In genomic region chr22:30694171-30694637, GRCh38 we compare ENCODE assay signal across 1 cellular context.
TF ChIP-seq lines count a peak whose summit lies in the region.

No MANE protein-coding gene starts in this region.

TF ChIP-seq in IMR-90, 13 proteins besides CTCF, POLR2A, EP300 and RAD21 (continued from another document):
- TF ChIP-seq BHLHE40 (IDR thresholded peaks at IDR 0.05; ENCODE audit: low read depth, low read length) (no peak), USF2 (IDR thresholded peaks at IDR 0.05; ENCODE audit: low read depth, low read length) (no peak), SMC3 (IDR thresholded peaks at IDR 0.05; ENCODE audit: low read depth, low read length) (no peak), NFE2L2 (IDR thresholded peaks at IDR 0.05; ENCODE audit: low read depth, low read length) (no peak), MAFK (IDR thresholded peaks at IDR 0.05; ENCODE audit: low read depth, low read length) (no peak), MAZ (IDR thresholded peaks at IDR 0.05; ENCODE audit: borderline replicate concordance, low read depth, low read length) (no peak), MXI1 (IDR thresholded peaks at IDR 0.05; ENCODE audit: borderline replicate concordance, low read depth, low read length) (no peak), RFX5 (IDR thresholded peaks at IDR 0.05; ENCODE audit: low read depth, low read length) (no peak), CHD1 (IDR thresholded peaks at IDR 0.05; ENCODE audit: low read depth, low read length) (no peak), CEBPB (IDR thresholded peaks at IDR 0.05; ENCODE audit: low read depth, low read length) (no peak)
